1 cellular context compared by ENCODE assay signal in genomic region chr1:91885331-91885715, GRCh38.
TF ChIP-seq lines count a peak whose summit lies in the region.

No MANE protein-coding gene starts in this region.

TF ChIP-seq in SK-N-SH treated with all-trans-retinoic acid at 6 μM for 48 hours, 23 proteins besides CTCF, POLR2A, EP300 and RAD21 (continued from another document):
- no peak for TF ChIP-seq CSRNP3 (CRISPR knock-in tag; IDR thresholded peaks at IDR 0.05)
- TF ChIP-seq ZFP3 (CRISPR knock-in tag; IDR thresholded peaks at IDR 0.05) = no peak
- no peak for TF ChIP-seq TCF4 (CRISPR knock-in tag; IDR thresholded peaks at IDR 0.05; ENCODE audit: borderline replicate concordance)
- no peak for TF ChIP-seq CREB5 (CRISPR knock-in tag; IDR thresholded peaks at IDR 0.05; ENCODE audit: low read depth)
- TF ChIP-seq ZC3H10 (CRISPR knock-in tag; IDR thresholded peaks at IDR 0.05) = no peak
- TF ChIP-seq GLIS3 (CRISPR knock-in tag; IDR thresholded peaks at IDR 0.05) = no peak
- TF ChIP-seq POU6F1 (CRISPR knock-in tag; IDR thresholded peaks at IDR 0.05; ENCODE audit: borderline replicate concordance, low read depth) = no peak
- TF ChIP-seq TOX (CRISPR knock-in tag; IDR thresholded peaks at IDR 0.05; ENCODE audit: borderline replicate concordance) = no peak
- no peak for TF ChIP-seq PPARA (CRISPR knock-in tag; IDR thresholded peaks at IDR 0.05; ENCODE audit: borderline replicate concordance)
- TF ChIP-seq ESRRG (CRISPR knock-in tag; IDR thresholded peaks at IDR 0.05) = no peak
- TF ChIP-seq ZNF8 (CRISPR knock-in tag; IDR thresholded peaks at IDR 0.05) = no peak
- no peak for TF ChIP-seq OSR1 (CRISPR knock-in tag; IDR thresholded peaks at IDR 0.05)
- TF ChIP-seq ARNTL (CRISPR knock-in tag; IDR thresholded peaks at IDR 0.05; ENCODE audit: borderline replicate concordance, low read depth) = no peak
